Comparison of ENCODE assay signal across 8 cellular contexts in the genomic region with DNA sequence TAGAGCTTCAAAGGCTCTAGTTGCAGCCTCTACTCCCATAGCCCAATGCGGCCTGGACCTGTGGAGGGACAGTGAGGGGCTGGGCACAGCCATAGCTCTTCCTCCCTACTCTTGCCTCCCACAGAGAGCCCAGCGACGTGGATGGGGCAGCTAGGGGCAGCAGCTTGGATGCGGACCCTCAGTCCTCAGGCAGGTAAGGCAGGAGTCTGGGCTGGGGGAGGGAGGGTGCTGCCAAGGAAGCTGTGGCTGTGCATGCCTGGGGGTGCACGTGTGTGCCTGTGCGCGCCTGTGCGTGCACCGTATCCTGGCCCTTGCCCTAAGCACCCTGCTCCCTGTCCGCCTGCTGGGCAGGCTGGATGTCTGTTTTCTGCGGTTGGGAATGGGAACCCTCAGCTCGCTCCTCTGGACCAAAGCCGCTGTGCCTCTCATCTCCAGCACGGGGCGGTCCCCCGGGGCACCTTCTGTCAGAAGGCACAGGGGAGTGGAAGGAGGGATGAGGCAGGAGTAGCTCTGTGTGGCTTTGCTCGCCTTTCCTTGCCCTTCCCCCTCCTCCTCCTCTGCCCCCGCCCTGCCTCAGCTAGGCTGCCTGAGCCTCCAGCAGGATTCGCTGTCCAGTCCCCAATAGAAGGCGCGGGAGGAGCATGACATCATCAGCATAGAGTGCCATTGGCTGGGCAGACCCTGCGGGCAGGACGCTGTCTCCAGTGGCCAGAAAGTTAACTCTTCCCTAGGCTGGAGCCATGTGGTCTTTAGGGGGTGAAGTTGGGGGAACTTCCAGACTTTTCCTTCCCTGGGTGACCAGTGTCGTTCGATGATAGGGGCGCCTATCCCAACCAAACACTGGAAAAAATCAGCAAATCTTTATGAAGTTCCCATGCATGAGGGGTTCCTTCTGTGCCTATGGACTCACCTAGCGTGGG. TPM values are rescaled to one million over a fixed set of nuclear protein-coding genes. Genes with fewer than 3 reads are reported as not detected.
DNase-seq lines count a peak whose midpoint lies in the region; ATAC-seq and TF ChIP-seq lines count a peak whose summit lies in the region.

No MANE protein-coding gene starts in this region.

- no peak for TF ChIP-seq POLR2A in gastroesophageal sphincter (IDR thresholded peaks at IDR 0.05)

- H3K27me3 Mint-ChIP-seq in activated T-helper 2 cell treated with anti-CD3 and anti-CD28 coated beads, Interferon-gamma antibody, Interleukin-2, Interleukin-4, amounts not matched to agents 10 μg/mL and 5 μg/mL and 100 μg/mL, durations not matched to agents 14 hours and 24 hours and 36 hours (ENCODE audit: low read depth) = peaks cover 54% of the 10 kb centered on the region
- peaks cover 11 to 17% of the 10 kb centered on the region in 2 donors for H3K27me3 Mint-ChIP-seq in natural killer cell treated with Interleukin-12 subunit alpha and Interleukin-12 subunit beta and Interleukin-15 and Interleukin-18, amount 100 ng/mL, for 72 hours

- H3K36me3 ChIP-seq in gastroesophageal sphincter = no peaks in the 10 kb centered on the region

- H3K4me3 ChIP-seq in gastroesophageal sphincter = peak overlapping the region; percentile 24 to 50

- no peaks in the 10 kb centered on the region for H3K36me3 Mint-ChIP-seq in activated T-helper 2 cell treated with anti-CD3 and anti-CD28 coated beads, Interferon-gamma antibody, Interleukin-2, Interleukin-4, amounts not matched to agents 10 μg/mL and 5 μg/mL and 100 μg/mL, durations not matched to agents 14 hours and 24 hours and 36 hours (ENCODE audit: low read depth)
- no peaks in the 10 kb centered on the region for H3K36me3 Mint-ChIP-seq in natural killer cell treated with Interleukin-12 subunit alpha and Interleukin-12 subunit beta and Interleukin-15 and Interleukin-18, amount 100 ng/mL, for 72 hours

- H3K4me1 Mint-ChIP-seq in activated T-helper 2 cell treated with anti-CD3 and anti-CD28 coated beads, Interferon-gamma antibody, Interleukin-2, Interleukin-4, amounts not matched to agents 10 μg/mL and 5 μg/mL and 100 μg/mL, durations not matched to agents 14 hours and 24 hours and 36 hours (ENCODE audit: low read depth) = no peaks in the 10 kb centered on the region
- peaks cover 18 to 36% of the 10 kb centered on the region in 2 donors for H3K4me1 Mint-ChIP-seq in natural killer cell treated with Interleukin-12 subunit alpha and Interleukin-12 subunit beta and Interleukin-15 and Interleukin-18, amount 100 ng/mL, for 72 hours (ENCODE audit: low read depth in 2 of 2)

- peak in 3 of 4 experiments; percentile 21 to 47 (median 36) for TF ChIP-seq CTCF in gastroesophageal sphincter (IDR thresholded peaks at IDR 0.05)

- no peaks in the 10 kb centered on the region for H3K9me3 Mint-ChIP-seq in activated T-helper 2 cell treated with anti-CD3 and anti-CD28 coated beads, Interferon-gamma antibody, Interleukin-2, Interleukin-4, amounts not matched to agents 10 μg/mL and 5 μg/mL and 100 μg/mL, durations not matched to agents 14 hours and 24 hours and 36 hours
- no peaks in the 10 kb centered on the region for H3K9me3 Mint-ChIP-seq in natural killer cell treated with Interleukin-12 subunit alpha and Interleukin-12 subunit beta and Interleukin-15 and Interleukin-18, amount 100 ng/mL, for 72 hours

- H3K4me3 Mint-ChIP-seq in activated T-helper 2 cell treated with anti-CD3 and anti-CD28 coated beads, Interferon-gamma antibody, Interleukin-2, Interleukin-4, amounts not matched to agents 10 μg/mL and 5 μg/mL and 100 μg/mL, durations not matched to agents 14 hours and 24 hours and 36 hours (ENCODE audit: low read depth) = no peak overlapping the region
- H3K4me3 Mint-ChIP-seq in natural killer cell treated with Interleukin-12 subunit alpha and Interleukin-12 subunit beta and Interleukin-15 and Interleukin-18, amount 100 ng/mL, for 72 hours = no peak overlapping the region

- H3K4me1 ChIP-seq in gastroesophageal sphincter = peaks cover 0 to 92% (median 41%) of the 10 kb centered on the region in 3 donors

- 0% methylated on average over 1 of the region's 27 CpGs; no CpG with 5 or more reads in 1 of the 2 donors for WGBS in gastroesophageal sphincter (ENCODE audit: low coverage in 1 of 2), 2 donors

- peak; percentile 99 for DNase-seq in Ammon's horn (ENCODE audit: low spot score)
- DNase-seq in NCI-H2196 (lab: John Stamatoyannopoulos, UW; ENCODE audit: unreplicated experiment) = peak; percentile 99
- peak; percentile 24 for DNase-seq in activated T-helper 2 cell treated with anti-CD3 and anti-CD28 coated beads, Interferon-gamma antibody, Interleukin-2, Interleukin-4, amounts not matched to agents 10 μg/mL and 5 μg/mL and 100 μg/mL, durations not matched to agents 14 hours and 24 hours and 36 hours (ENCODE audit: low spot score)
- no peak for DNase-seq in natural killer cell treated with Interleukin-12 subunit alpha and Interleukin-12 subunit beta and Interleukin-15 and Interleukin-18, amount 100 ng/mL, for 72 hours (ENCODE audit: low spot score)
- DNase-seq in cortex of kidney (lab: John Stamatoyannopoulos, UW) = no peak

- ATAC-seq in GM19463 (IDR thresholded peaks at IDR 0.05; ENCODE audit: unreplicated experiment) (peak; percentile 54), gastroesophageal sphincter (peak; percentile 98), HG03457 (IDR thresholded peaks at IDR 0.05; ENCODE audit: unreplicated experiment) (no peak)
- ATAC-seq in natural killer cell treated with Interleukin-12 subunit alpha and Interleukin-12 subunit beta and Interleukin-15 and Interleukin-18, amount 100 ng/mL, for 72 hours = peak; percentile 54 to 71

- intact Hi-C loops in activated T-helper 2 cell treated with anti-CD3 and anti-CD28 coated beads, Interferon-gamma antibody, Interleukin-2, Interleukin-4, amounts not matched to agents 10 μg/mL and 5 μg/mL and 100 μg/mL, durations not matched to agents 14 hours and 24 hours and 36 hours (cut with micrococcal nuclease) = no loop called here

- peaks cover 51% of the 10 kb centered on the region for H3K27me3 ChIP-seq in gastroesophageal sphincter

- no peak for TF ChIP-seq EP300 in gastroesophageal sphincter (IDR thresholded peaks at IDR 0.05)

- no peak overlapping the region for H3K27ac Mint-ChIP-seq in activated T-helper 2 cell treated with anti-CD3 and anti-CD28 coated beads, Interferon-gamma antibody, Interleukin-2, Interleukin-4, amounts not matched to agents 10 μg/mL and 5 μg/mL and 100 μg/mL, durations not matched to agents 14 hours and 24 hours and 36 hours
- no peak overlapping the region for H3K27ac Mint-ChIP-seq in natural killer cell treated with Interleukin-12 subunit alpha and Interleukin-12 subunit beta and Interleukin-15 and Interleukin-18, amount 100 ng/mL, for 72 hours

- H3K27ac ChIP-seq in gastroesophageal sphincter = peak overlapping the region in 3 of 4 donors; percentile 55 to 75 (median 71)

- H3K9me3 ChIP-seq in gastroesophageal sphincter = no peaks in the 10 kb centered on the region

RNA-seq across cellular contexts. Expression of gene PRCD, which starts 0.8 kb away (rescaled TPM):
- total RNA-seq in activated T-helper 2 cell treated with anti-CD3 and anti-CD28 coated beads, Interferon-gamma antibody, Interleukin-2, Interleukin-4, amounts not matched to agents 10 μg/mL and 5 μg/mL and 100 μg/mL, durations not matched to agents 14 hours and 24 hours and 36 hours = not detected in 2 replicates
- total RNA-seq in gastroesophageal sphincter = 10 to 100 TPM in 1 of 4 donors, 1 to 10 TPM in 2, under 1 TPM in 1; 0.57 to 11.2 (median 2.3) TPM
- total RNA-seq in natural killer cell treated with Interleukin-12 subunit alpha and Interleukin-12 subunit beta and Interleukin-15 and Interleukin-18, amount 100 ng/mL, for 72 hours = under 1 TPM in 1 of 2 donors, not detected in 1; 0.78 TPM

RNA-seq across cellular contexts. Expression of gene CYGB, which starts 3.1 kb away (rescaled TPM):
- not detected in 2 replicates for total RNA-seq in activated T-helper 2 cell treated with anti-CD3 and anti-CD28 coated beads, Interferon-gamma antibody, Interleukin-2, Interleukin-4, amounts not matched to agents 10 μg/mL and 5 μg/mL and 100 μg/mL, durations not matched to agents 14 hours and 24 hours and 36 hours
- 10 to 100 TPM; 12.6 to 23.2 (median 18.8) TPM for total RNA-seq in gastroesophageal sphincter
- total RNA-seq in natural killer cell treated with Interleukin-12 subunit alpha and Interleukin-12 subunit beta and Interleukin-15 and Interleukin-18, amount 100 ng/mL, for 72 hours = 1 to 10 TPM; 1.0 to 2.9 TPM

RNA-seq across cellular contexts. Expression of gene RHBDF2, which starts 39.4 kb away (rescaled TPM):
- total RNA-seq in activated T-helper 2 cell treated with anti-CD3 and anti-CD28 coated beads, Interferon-gamma antibody, Interleukin-2, Interleukin-4, amounts not matched to agents 10 μg/mL and 5 μg/mL and 100 μg/mL, durations not matched to agents 14 hours and 24 hours and 36 hours = 45.3 and 48.5 TPM in 2 replicates
- total RNA-seq in gastroesophageal sphincter = 10 to 100 TPM in 1 of 4 donors, 1 to 10 TPM in 3; 7.3 to 20.5 (median 8.5) TPM
- 100 to 1,000 TPM; 156 to 234 TPM for total RNA-seq in natural killer cell treated with Interleukin-12 subunit alpha and Interleukin-12 subunit beta and Interleukin-15 and Interleukin-18, amount 100 ng/mL, for 72 hours

RNA-seq across cellular contexts. Expression of gene ST6GALNAC2, which starts 45.0 kb away (rescaled TPM):
- 0.41 TPM in 1 of 2 replicates, not detected in the other for total RNA-seq in activated T-helper 2 cell treated with anti-CD3 and anti-CD28 coated beads, Interferon-gamma antibody, Interleukin-2, Interleukin-4, amounts not matched to agents 10 μg/mL and 5 μg/mL and 100 μg/mL, durations not matched to agents 14 hours and 24 hours and 36 hours
- total RNA-seq in gastroesophageal sphincter = 10 to 100 TPM in 2 of 4 donors, 1 to 10 TPM in 2; 5.4 to 27.1 (median 10.6) TPM
- total RNA-seq in natural killer cell treated with Interleukin-12 subunit alpha and Interleukin-12 subunit beta and Interleukin-15 and Interleukin-18, amount 100 ng/mL, for 72 hours = under 1 TPM in 1 of 2 donors, not detected in 1; 0.62 TPM

Comparison
In these comparisons a context has a peak if more than half of its experiments do, and no peak if none do; other contexts are left out.
1. DNase-seq: peak in Ammon's horn (single experiment), NCI-H2196 (single experiment) and activated T-helper 2 cell treated with anti-CD3 and anti-CD28 coated beads, Interferon-gamma antibody, Interleukin-2, Interleukin-4, amounts not matched to agents 10 μg/mL and 5 μg/mL and 100 μg/mL, durations not matched to agents 14 hours and 24 hours and 36 hours (single experiment); none in natural killer cell treated with Interleukin-12 subunit alpha and Interleukin-12 subunit beta and Interleukin-15 and Interleukin-18, amount 100 ng/mL, for 72 hours (single experiment) and cortex of kidney (single experiment).